8 cellular contexts compared by ENCODE assay signal in the genomic region with DNA sequence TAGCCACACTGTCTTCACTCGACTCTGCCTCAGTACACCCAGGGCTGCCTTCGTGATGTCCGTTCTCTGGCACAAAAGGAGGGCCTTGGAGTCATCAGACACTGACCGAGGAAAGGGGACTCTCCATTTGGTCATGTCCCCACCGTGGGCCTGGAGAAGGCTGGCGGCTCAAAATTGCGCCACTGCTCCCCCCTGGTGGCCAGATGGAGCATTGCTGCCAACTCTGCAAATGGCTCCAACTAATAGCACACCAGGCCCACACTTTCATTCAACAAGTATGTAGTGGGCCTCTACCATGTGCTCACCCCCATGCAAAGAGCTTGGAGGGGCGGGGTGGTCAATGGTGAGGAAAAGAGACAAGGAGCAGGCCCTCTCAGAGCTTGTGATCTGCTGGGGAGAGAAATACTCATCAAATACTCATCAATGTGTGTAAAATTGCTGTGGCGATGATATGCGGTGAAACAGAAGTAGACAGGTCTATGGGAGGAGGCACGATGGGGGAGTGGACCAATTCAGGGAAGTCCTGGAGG. TPM values are rescaled to one million over a fixed set of nuclear protein-coding genes. Genes with fewer than 3 reads are reported as not detected.
DNase-seq lines count a peak whose midpoint lies in the region; ATAC-seq and TF ChIP-seq lines count a peak whose summit lies in the region.

No MANE protein-coding gene starts in this region.

- peak; percentile 90 to 94 (median 92) for TF ChIP-seq CTCF in body of pancreas (IDR thresholded peaks at IDR 0.05)

- no peaks in the 10 kb centered on the region for H3K36me3 ChIP-seq in body of pancreas (replicated peaks in 1 of 2; ENCODE audit: insufficient read depth in 1 of 2, low read depth in 2 of 2)

- H3K27ac ChIP-seq in body of pancreas = no peak overlapping the region

- H3K4me1 ChIP-seq in body of pancreas = peaks cover 21% of the 10 kb centered on the region

- ATAC-seq in body of pancreas (peak; percentile 67), GM19467 (IDR thresholded peaks at IDR 0.05; ENCODE audit: unreplicated experiment) (no peak)

- intact Hi-C loops in body of pancreas (cut with DNase I) = loop anchor here (5.0 kb wide), 2 partner anchors 73 to 123 kb away; no protein-coding TSS in a partner anchor

- WGBS in body of pancreas, 2 donors = 20 to 21% methylated on average over 10 to 11 of the region's 11 CpGs

- DNase-seq in DMS 273 (lab: John Stamatoyannopoulos, UW; ENCODE audit: unreplicated experiment) = peak; percentile 86
- DNase-seq in DMS 273 treated with DMSO at 0.1 percent for 48 hours (lab: John Stamatoyannopoulos, UW) = no peak
- DNase-seq in M059J (ENCODE audit: low read depth) = peak; percentile 47
- DNase-seq in UCSD-AML1 (lab: John Stamatoyannopoulos, UW; ENCODE audit: unreplicated experiment) = peak; percentile 72
- peak; percentile 73 to 82 (median 78) for DNase-seq in body of pancreas
- peak; percentile 75 for DNase-seq in iPS-NIHi7 (ENCODE audit: extremely low spot score)
- DNase-seq in stimulated activated CD4-positive, alpha-beta T cell treated with anti-CD3 and anti-CD28 coated beads, Interleukin-15, amount 100 ng/mL, for 48 hours (ENCODE audit: low read depth in 2 of 2) = peak; percentile 22 to 58

- H3K4me3 ChIP-seq in body of pancreas = no peak overlapping the region

- H3K27me3 ChIP-seq in body of pancreas = peaks cover 4 to 22% of the 10 kb centered on the region in 2 donors

- no peak for TF ChIP-seq POLR2A in body of pancreas (IDR thresholded peaks at IDR 0.05)

- no peaks in the 10 kb centered on the region for H3K9me3 ChIP-seq in body of pancreas

RNA-seq across cellular contexts. Expression of a gene that starts 5.2 kb away (rescaled TPM):
- total RNA-seq in M059J (2014; rRNA removed; shearing (Covaris generic)) = 0.02 TPM in 1 of 2 replicates, not detected in the other
- not detected for total RNA-seq in body of pancreas

RNA-seq across cellular contexts. Expression of a gene that starts 7.9 kb away (rescaled TPM):
- 4.6 and 6.5 TPM in 2 replicates for total RNA-seq in M059J (2014; rRNA removed; shearing (Covaris generic))
- 10 to 100 TPM; 14.3 to 25.7 TPM for total RNA-seq in body of pancreas

RNA-seq across cellular contexts. Expression of a gene that starts 28.5 kb away (rescaled TPM):
- not detected in 2 replicates for total RNA-seq in M059J (2014; rRNA removed; shearing (Covaris generic))
- total RNA-seq in body of pancreas = not detected

RNA-seq across cellular contexts. Expression of a gene that starts 58.1 kb away (rescaled TPM):
- total RNA-seq in M059J (2014; rRNA removed; shearing (Covaris generic)) = not detected in 2 replicates
- total RNA-seq in body of pancreas = under 1 TPM in 1 of 2 donors, not detected in 1; under 0.01 TPM

RNA-seq across cellular contexts. Expression of a gene that starts 59.1 kb away (rescaled TPM):
- total RNA-seq in M059J (2014; rRNA removed; shearing (Covaris generic)) = not detected in 2 replicates
- not detected for total RNA-seq in body of pancreas
